ENCODE assay signal across 11 cellular contexts in genomic region chr2:209102319-209102718, GRCh38.
"Had no signal": no experiment of that assay in that cellular context is flagged by ENCODE, and none has a peak within 500 bp of the region (broad histone marks: within the 10 kb centered on the region; RNA-seq: fewer than 3 reads in every experiment).

No MANE protein-coding gene starts in this region.

- H3K4me3 ChIP-seq: GM23248, GM23338, HAP-1 had no signal

- H2AFZ ChIP-seq: GM23248, GM23338 had no signal

- FAIRE-seq: H1, H54 had no signal

- H3K36me3 ChIP-seq: HAP-1 had no signal

- H3K4me2 ChIP-seq: GM23338 had no signal

- H3K27ac ChIP-seq: GM23248 had no signal

- H3K9ac ChIP-seq: GM23248 had no signal

- ATAC-seq: GM23338, HCT116 had no signal

- H3K4me1 ChIP-seq: HAP-1 had no signal

- DNase-seq: GM23248, GOT3, H7, H9, HCEC 1CT, HFFc6 had no signal

- H3K9me3 ChIP-seq: HAP-1 had no signal
